Comparison of ENCODE assay signal across 24 cellular contexts in genomic region chr6:37872385-37872768, GRCh38. TPM values are rescaled to one million over a fixed set of nuclear protein-coding genes. Genes with fewer than 3 reads are reported as not detected.
A peak's percentile ranks its signal among the peaks of the same experiment; 100 is the strongest.
DNase-seq lines count a peak whose midpoint lies in the region; ATAC-seq and TF ChIP-seq lines count a peak whose summit lies in the region.
"Had no signal": no experiment of that assay in that cellular context is flagged by ENCODE, and none has a peak within 500 bp of the region (broad histone marks: within the 10 kb centered on the region; RNA-seq: fewer than 3 reads in every experiment).

No MANE protein-coding gene starts in this region.

- H3K36me3 ChIP-seq in breast epithelium (no peaks in the 10 kb centered on the region), esophagus muscularis mucosa (no peaks in the 10 kb centered on the region)
- H3K36me3 ChIP-seq: HAP-1 had no signal

- peaks cover 36% of the 10 kb centered on the region for H3K4me1 Mint-ChIP-seq in MCF 10A (ENCODE audit: insufficient read depth, unreplicated experiment)
- peaks cover 57% of the 10 kb centered on the region for H3K4me1 Mint-ChIP-seq in WTC11
- H3K4me1 Mint-ChIP-seq in type B pancreatic cell (ENCODE audit: unreplicated experiment): peaks cover 35% of the 10 kb centered on the region

- POLR2A ChIA-PET in MCF 10A (lab: Yijun Ruan, JAX): interaction anchor here (1.0 kb wide), 1 partner anchor 52 kb away, joined by 5 read pairs; no protein-coding TSS in a partner anchor
- POLR2A ChIA-PET in WTC11 (lab: Charles Lee): no interaction called here

- no peak for TF ChIP-seq CTCF in MCF 10A (IDR thresholded peaks at IDR 0.05; ENCODE audit: unreplicated experiment)
- no peak for TF ChIP-seq CTCF in breast epithelium (IDR thresholded peaks at IDR 0.05)
- no peak for TF ChIP-seq CTCF in WTC11 (IDR thresholded peaks at IDR 0.05)
- no peak for TF ChIP-seq CTCF in foreskin keratinocyte (conservative IDR thresholded peaks at IDR 0.05)
- no peak for TF ChIP-seq CTCF in type B pancreatic cell (conservative IDR thresholded peaks at IDR 0.05)
- no peak for TF ChIP-seq CTCF in esophagus muscularis mucosa (IDR thresholded peaks at IDR 0.05)

- H3K36me3 Mint-ChIP-seq in MCF 10A (ENCODE audit: insufficient read depth, unreplicated experiment) (peaks cover 9% of the 10 kb centered on the region), WTC11 (0 out of 2 replicates have a peak, but pooled peaks cover 3% of the 10 kb centered on the region), type B pancreatic cell (peaks cover 11% of the 10 kb centered on the region)

- CTCF ChIA-PET in MCF 10A (lab: Yijun Ruan, JAX): interaction anchor here (0.7 kb wide), 1 partner anchor 162 kb away, joined by 4 read pairs; no protein-coding TSS in a partner anchor
- CTCF ChIA-PET in WTC11 (lab: Charles Lee): no interaction called here

- peak overlapping the region; percentile 62 for H3K27ac Mint-ChIP-seq in MCF 10A (ENCODE audit: low read depth, unreplicated experiment)
- H3K27ac Mint-ChIP-seq in WTC11: peak overlapping the region; percentile 79
- H3K27ac Mint-ChIP-seq in type B pancreatic cell: no peak overlapping the region
- H3K27ac Mint-ChIP-seq: B cell; CD4-positive, CD25-positive, alpha-beta regulatory T cell had no signal

- H3K4me3 Mint-ChIP-seq in MCF 10A (ENCODE audit: unreplicated experiment): peak overlapping the region; percentile 15
- H3K4me3 Mint-ChIP-seq in WTC11: no peak overlapping the region
- H3K4me3 Mint-ChIP-seq in type B pancreatic cell: no peak overlapping the region
- H3K4me3 Mint-ChIP-seq: B cell had no signal

- H3K4me3 ChIP-seq in breast epithelium (no peak overlapping the region), esophagus muscularis mucosa (no peak overlapping the region)
- H3K4me3 ChIP-seq: GM23248, HAP-1 had no signal

- DNase-seq in MCF 10A (ENCODE audit: unreplicated experiment): no peak
- no peak for DNase-seq in breast epithelium (ENCODE audit: low spot score in 2 of 2)
- no peak for DNase-seq in WTC11 (ENCODE audit: low spot score)
- DNase-seq in foreskin keratinocyte: no peak
- no peak for DNase-seq in type B pancreatic cell (ENCODE audit: extremely low spot score, unreplicated experiment)
- DNase-seq in esophagus muscularis mucosa (ENCODE audit: extremely low spot score): no peak
- DNase-seq: CD4-positive, CD25-positive, alpha-beta regulatory T cell; COR-L47; DMS 273 treated with DMSO at 0.1 percent for 48 hours; DMS79 treated with DMSO at 0.1 percent for 48 hours; GM23248; IMR-90; NCI-H1694; NCI-H2171; NCI-H345; NCI-H524; NCI-H774; NK-92 treated with Interleukin-12 subunit alpha and Interleukin-12 subunit beta, amount 100 ng/mL, for 24 hours had no signal

- H3K4me1 ChIP-seq in breast epithelium (no peaks in the 10 kb centered on the region), foreskin keratinocyte (peaks cover 27% of the 10 kb centered on the region), esophagus muscularis mucosa (peaks cover 14 to 39% (median 30%) of the 10 kb centered on the region in 4 donors)

- BruUV-seq in MCF 10A (replicated peaks; lab: Mats Ljungman, UMichigan): no TSS peak

- H3K9me3 ChIP-seq in breast epithelium: peaks cover 0 to 9% of the 10 kb centered on the region in 2 donors
- no peaks in the 10 kb centered on the region for H3K9me3 ChIP-seq in esophagus muscularis mucosa
- H3K9me3 ChIP-seq: HAP-1 had no signal

- no peak for ATAC-seq in WTC11
- ATAC-seq in foreskin keratinocyte: no peak
- no peak for ATAC-seq in GM18511 (IDR thresholded peaks at IDR 0.05; ENCODE audit: unreplicated experiment)
- ATAC-seq: Panc1, SK-N-SH treated with all-trans-retinoic acid at 6 μM for 48 hours had no signal

- H3K27me3 Mint-ChIP-seq in MCF 10A (ENCODE audit: insufficient read depth, unreplicated experiment) (no peaks in the 10 kb centered on the region), WTC11 (ENCODE audit: low read depth) (no peaks in the 10 kb centered on the region), type B pancreatic cell (no peaks in the 10 kb centered on the region)
- H3K27me3 Mint-ChIP-seq: B cell; CD4-positive, CD25-positive, alpha-beta regulatory T cell had no signal

- TF ChIP-seq POLR2A in breast epithelium (IDR thresholded peaks at IDR 0.05) (no peak), esophagus muscularis mucosa (IDR thresholded peaks at IDR 0.05; ENCODE audit: low read depth) (no peak)

- no peak for TF ChIP-seq EP300 in esophagus muscularis mucosa (IDR thresholded peaks at IDR 0.05)

- no peak overlapping the region for H3K27ac ChIP-seq in breast epithelium
- H3K27ac ChIP-seq in foreskin keratinocyte: peak overlapping the region; percentile 35
- no peak overlapping the region for H3K27ac ChIP-seq in esophagus muscularis mucosa (replicated peaks in 1 of 4)
- H3K27ac ChIP-seq: GM23248, KMS-11 had no signal

- intact Hi-C loops in MCF 10A (cut with micrococcal nuclease): no loop called here
- intact Hi-C loops in breast epithelium (cut with DNase I; ENCODE audit: low total_unique reads): no loop called here
- intact Hi-C loops in esophagus muscularis mucosa (cut with DNase I): no loop called here

- H3K9me3 Mint-ChIP-seq in MCF 10A (ENCODE audit: unreplicated experiment): no peaks in the 10 kb centered on the region
- no peaks in the 10 kb centered on the region for H3K9me3 Mint-ChIP-seq in WTC11
- peaks cover 15% of the 10 kb centered on the region for H3K9me3 Mint-ChIP-seq in type B pancreatic cell

- no peaks in the 10 kb centered on the region for H3K27me3 ChIP-seq in breast epithelium
- H3K27me3 ChIP-seq in foreskin keratinocyte: no peaks in the 10 kb centered on the region
- H3K27me3 ChIP-seq in esophagus muscularis mucosa: no peaks in the 10 kb centered on the region

- WGBS in esophagus muscularis mucosa: 98% methylated on average over 2 of the region's 2 CpGs

TF ChIP-seq in WTC11, 78 proteins besides CTCF, POLR2A, EP300 and RAD21 (continues in another document):
- TF ChIP-seq ZSCAN18 (CRISPR knock-in tag; IDR thresholded peaks at IDR 0.05) (no peak), E2F5 (CRISPR knock-in tag; IDR thresholded peaks at IDR 0.05) (no peak), ZNF423 (CRISPR knock-in tag; IDR thresholded peaks at IDR 0.05) (no peak), TP53 (CRISPR knock-in tag; IDR thresholded peaks at IDR 0.05) (no peak), TEAD4 (CRISPR knock-in tag; IDR thresholded peaks at IDR 0.05) (no peak), NFATC4 (CRISPR knock-in tag; IDR thresholded peaks at IDR 0.05) (no peak), FOXP1 (CRISPR knock-in tag; IDR thresholded peaks at IDR 0.05; ENCODE audit: borderline replicate concordance) (no peak), ARID4B (CRISPR knock-in tag; IDR thresholded peaks at IDR 0.05; ENCODE audit: borderline replicate concordance) (no peak)

RNA-seq across cellular contexts. Expression of gene ZFAND3, which starts 52.9 kb away (rescaled TPM):
- total RNA-seq in MCF 10A (2022): 85.0 and 100 TPM in 2 replicates
- total RNA-seq in breast epithelium: 10 to 100 TPM; 34.1 to 53.0 (median 36.0) TPM
- total RNA-seq in WTC11 (2021): 45.4 to 51.6 TPM (median 50.3 TPM) in 3 replicates
- 22.8 and 28.8 TPM in 2 replicates for total RNA-seq in foreskin keratinocyte
- 27.5 and 28.0 TPM in 2 replicates for polyA plus RNA-seq in foreskin keratinocyte
- total RNA-seq in type B pancreatic cell (ENCODE audit: low replicate concordance): 66.9 and 69.0 TPM in 2 replicates
- total RNA-seq in esophagus muscularis mucosa: 10 to 100 TPM; 37.3 to 70.1 (median 55.2) TPM
